In the genomic region with DNA sequence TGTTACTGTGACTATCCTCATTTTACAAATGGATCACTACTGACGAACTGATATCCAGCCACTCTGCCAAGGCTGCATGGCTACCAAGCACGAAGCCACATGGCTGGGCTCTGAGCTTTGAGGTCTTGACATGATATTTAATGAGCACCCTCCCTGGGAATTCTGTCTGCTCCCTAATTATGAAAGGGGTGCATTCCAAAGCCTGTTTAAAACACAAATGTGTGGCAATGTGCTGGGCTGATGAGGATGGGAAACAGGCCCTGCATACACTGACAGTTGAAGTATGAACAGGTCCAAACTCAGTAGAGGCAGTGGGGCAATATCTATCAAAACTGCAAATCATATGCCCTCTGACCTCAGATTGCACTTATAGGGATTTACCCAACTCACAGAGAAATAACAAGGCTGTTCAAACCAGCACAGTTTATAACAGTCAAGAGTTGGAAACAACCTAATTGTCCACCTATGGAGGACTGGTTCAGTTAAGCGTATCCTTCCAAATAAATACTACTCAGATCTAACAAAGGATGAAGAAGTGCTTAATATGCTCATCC, we compare ENCODE assay signal across 1 cellular context.
TF ChIP-seq lines count a peak whose summit lies in the region.

No MANE protein-coding gene starts in this region.

TF ChIP-seq in IMR-90, 13 proteins besides CTCF, POLR2A, EP300 and RAD21:
- no peak for TF ChIP-seq SMC3 (IDR thresholded peaks at IDR 0.05; ENCODE audit: low read depth, low read length)
- TF ChIP-seq CHD1 (IDR thresholded peaks at IDR 0.05; ENCODE audit: low read depth, low read length): no peak
- no peak for TF ChIP-seq MAZ (IDR thresholded peaks at IDR 0.05; ENCODE audit: borderline replicate concordance, low read depth, low read length)
- TF ChIP-seq RFX5 (IDR thresholded peaks at IDR 0.05; ENCODE audit: low read depth, low read length): no peak
- TF ChIP-seq FOS (IDR thresholded peaks at IDR 0.05; ENCODE audit: low read depth, low read length): no peak
- TF ChIP-seq, protein P1, sequence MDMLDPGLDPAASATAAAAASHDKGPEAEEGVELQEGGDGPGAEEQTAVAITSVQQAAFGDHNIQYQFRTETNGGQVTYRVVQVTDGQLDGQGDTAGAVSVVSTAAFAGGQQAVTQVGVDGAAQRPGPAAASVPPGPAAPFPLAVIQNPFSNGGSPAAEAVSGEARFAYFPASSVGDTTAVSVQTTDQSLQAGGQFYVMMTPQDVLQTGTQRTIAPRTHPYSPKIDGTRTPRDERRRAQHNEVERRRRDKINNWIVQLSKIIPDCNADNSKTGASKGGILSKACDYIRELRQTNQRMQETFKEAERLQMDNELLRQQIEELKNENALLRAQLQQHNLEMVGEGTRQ (IDR thresholded peaks at IDR 0.05; ENCODE audit: low read depth, low read length): no peak
- TF ChIP-seq MXI1 (IDR thresholded peaks at IDR 0.05; ENCODE audit: borderline replicate concordance, low read depth, low read length): no peak
- no peak for TF ChIP-seq CEBPB (IDR thresholded peaks at IDR 0.05; ENCODE audit: low read depth, low read length)
- no peak for TF ChIP-seq NFE2L2 (IDR thresholded peaks at IDR 0.05; ENCODE audit: low read depth, low read length)
- no peak for TF ChIP-seq BHLHE40 (IDR thresholded peaks at IDR 0.05; ENCODE audit: low read depth, low read length)
